In the genomic region with DNA sequence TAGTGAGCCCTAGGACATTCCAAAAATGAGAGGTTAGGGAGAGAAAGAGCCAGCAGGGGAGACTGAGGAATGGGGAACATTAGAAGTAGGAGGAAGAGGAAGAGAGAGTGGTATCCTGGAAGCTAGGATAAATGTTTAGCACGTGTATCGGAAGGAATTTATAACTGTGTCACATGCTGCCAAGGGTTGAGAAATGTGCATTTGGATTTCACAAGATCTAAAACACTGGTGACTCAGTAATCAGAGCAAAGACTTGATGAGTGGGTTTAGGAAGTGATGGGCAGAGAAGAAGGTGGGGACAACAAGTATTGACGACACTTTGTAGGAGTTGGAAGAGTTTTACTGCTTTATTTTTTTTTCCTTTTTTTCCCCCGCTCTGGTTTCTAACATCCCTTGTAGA, we compare ENCODE assay signal across 18 cellular contexts.
A peak's percentile ranks its signal among the peaks of the same experiment; 100 is the strongest.
DNase-seq lines count a peak whose midpoint lies in the region; ATAC-seq and TF ChIP-seq lines count a peak whose summit lies in the region.
"Had no signal": no experiment of that assay in that cellular context is flagged by ENCODE, and none has a peak within 500 bp of the region (broad histone marks: within the 10 kb centered on the region; RNA-seq: fewer than 3 reads in every experiment).

No MANE protein-coding gene starts in this region.

- peak overlapping the region in 1 of 2 donors; percentile 65 for H3K27ac ChIP-seq in breast epithelium
- H3K27ac ChIP-seq: ascending aorta, ovary, tibial artery had no signal

- no peaks in the 10 kb centered on the region for H3K27me3 ChIP-seq in breast epithelium
- H3K27me3 ChIP-seq: ascending aorta, ovary, tibial artery had no signal

- intact Hi-C loops in MCF 10A (cut with micrococcal nuclease) (loop anchor here (1.0 to 5.0 kb wide), 3 partner anchors 25 to 407 kb away; no protein-coding TSS in a partner anchor), breast epithelium (cut with DNase I; ENCODE audit: low total_unique reads) (no loop called here)

- TF ChIP-seq POLR2A in breast epithelium (IDR thresholded peaks at IDR 0.05), result no peak

- POLR2A ChIA-PET in MCF 10A (lab: Yijun Ruan, JAX), result no interaction called here

- peaks cover 22% of the 10 kb centered on the region for H3K4me1 Mint-ChIP-seq in MCF 10A (ENCODE audit: insufficient read depth, unreplicated experiment)
- H3K4me1 Mint-ChIP-seq: activated CD4-positive, alpha-beta T cell treated with anti-CD3 and anti-CD28 coated beads, Interleukin-2, amount 10 ng/mL, durations not matched to agents 7 days and 5 days had no signal

- no peak for ATAC-seq in GM21737 (IDR thresholded peaks at IDR 0.05; ENCODE audit: unreplicated experiment)
- ATAC-seq: GM12878 had no signal

- no peaks in the 10 kb centered on the region for H3K4me1 ChIP-seq in breast epithelium
- H3K4me1 ChIP-seq: ascending aorta, tibial artery had no signal

- no peaks in the 10 kb centered on the region for H3K27me3 Mint-ChIP-seq in MCF 10A (ENCODE audit: insufficient read depth, unreplicated experiment)
- H3K27me3 Mint-ChIP-seq: activated CD4-positive, alpha-beta T cell treated with anti-CD3 and anti-CD28 coated beads, Interleukin-2, amount 10 ng/mL, durations not matched to agents 7 days and 5 days had no signal

- CTCF ChIA-PET in MCF 10A (lab: Yijun Ruan, JAX), result interaction anchor here (1.1 to 1.2 kb wide), 2 partner anchors 54 to 269 kb away, joined by 3 to 4 read pairs; no protein-coding TSS in a partner anchor

- H3K9me3 ChIP-seq in breast epithelium, result peaks cover 0 to 5% of the 10 kb centered on the region in 2 donors
- H3K9me3 ChIP-seq: ascending aorta, ovary, tibial artery had no signal

- H3K4me3 ChIP-seq in breast epithelium, result no peak overlapping the region
- no peak overlapping the region for H3K4me3 ChIP-seq in fibroblast of the aortic adventitia (ENCODE audit: low read depth, low read length)
- H3K4me3 ChIP-seq: ascending aorta, GM12878, ovary, tibial artery had no signal

- TF ChIP-seq CTCF in MCF 10A (IDR thresholded peaks at IDR 0.05; ENCODE audit: unreplicated experiment), result no peak
- no peak for TF ChIP-seq CTCF in breast epithelium (IDR thresholded peaks at IDR 0.05)
- no peak for TF ChIP-seq CTCF in fibroblast of the aortic adventitia (IDR thresholded peaks at IDR 0.05; ENCODE audit: insufficient read depth, low read length)

- H3K36me3 ChIP-seq in breast epithelium, result no peaks in the 10 kb centered on the region
- H3K36me3 ChIP-seq: ascending aorta, ovary, tibial artery had no signal

- DNase-seq in MCF 10A (ENCODE audit: unreplicated experiment) (peak; percentile 96), breast epithelium (ENCODE audit: low spot score in 2 of 2) (no peak), RPMI7951 (ENCODE audit: low read depth) (peak; percentile 28), fibroblast of the aortic adventitia (ENCODE audit: low read depth) (peak; percentile 81), HT-29 (ENCODE audit: low spot score) (no peak), NCI-H1417 treated with DMSO at 0.1 percent for 48 hours (lab: John Stamatoyannopoulos, UW) (no peak)
- no peak for DNase-seq in activated naive CD4-positive, alpha-beta T cell treated with anti-CD3 and anti-CD28 coated beads, Interleukin-2, amount 50 U/mL, for 16 hours
- DNase-seq: activated CD4-positive, alpha-beta T cell treated with anti-CD3 and anti-CD28 coated beads, Interleukin-2, amount 10 ng/mL, durations not matched to agents 7 days and 5 days; activated gamma-delta T cell treated with Interleukin-2 at 50 U/mL for 16 hours; GOT3; head of caudate nucleus; NCI-H146; ovary; SW 1271; tibial artery had no signal

- H3K4me3 Mint-ChIP-seq in MCF 10A (ENCODE audit: unreplicated experiment), result peak overlapping the region; percentile 1
- H3K4me3 Mint-ChIP-seq: activated CD4-positive, alpha-beta T cell treated with anti-CD3 and anti-CD28 coated beads, Interleukin-2, amount 10 ng/mL, durations not matched to agents 7 days and 5 days had no signal

- BruUV-seq in MCF 10A (replicated peaks; lab: Mats Ljungman, UMichigan), result no TSS peak

- H3K36me3 Mint-ChIP-seq in MCF 10A (ENCODE audit: insufficient read depth, unreplicated experiment), result no peaks in the 10 kb centered on the region

- peak overlapping the region; percentile 88 for H3K27ac Mint-ChIP-seq in MCF 10A (ENCODE audit: low read depth, unreplicated experiment)
- H3K27ac Mint-ChIP-seq: activated CD4-positive, alpha-beta T cell treated with anti-CD3 and anti-CD28 coated beads, Interleukin-2, amount 10 ng/mL, durations not matched to agents 7 days and 5 days had no signal

- peaks cover 11% of the 10 kb centered on the region for H3K9me3 Mint-ChIP-seq in MCF 10A (ENCODE audit: unreplicated experiment)
- H3K9me3 Mint-ChIP-seq: activated CD4-positive, alpha-beta T cell treated with anti-CD3 and anti-CD28 coated beads, Interleukin-2, amount 10 ng/mL, durations not matched to agents 7 days and 5 days had no signal

Comparison
In these comparisons a context has a peak if more than half of its experiments do, and no peak if none do; other contexts are left out.
1. DNase-seq: peak in MCF 10A (single experiment), RPMI7951 (single experiment) and fibroblast of the aortic adventitia (single experiment); none in breast epithelium (0 of 2), HT-29 (single experiment), activated naive CD4-positive, alpha-beta T cell treated with anti-CD3 and anti-CD28 coated beads, Interleukin-2, amount 50 U/mL, for 16 hours (single experiment) and NCI-H1417 treated with DMSO at 0.1 percent for 48 hours (single experiment).